In genomic region chr3:144744473-144744872, GRCh38 we compare ENCODE assay signal across 35 cellular contexts.
"Had no signal": no experiment of that assay in that cellular context is flagged by ENCODE, and none has a peak within 500 bp of the region (broad histone marks: within the 10 kb centered on the region; RNA-seq: fewer than 3 reads in every experiment).

No MANE protein-coding gene starts in this region.

- H3K4me3 ChIP-seq: SJCRH30, SK-N-MC had no signal

- H3K27me3 ChIP-seq: SJCRH30 had no signal

- H3K9me3 ChIP-seq: SJCRH30 had no signal

- ATAC-seq: activated CD8-positive, alpha-beta memory T cell treated with anti-CD3 and anti-CD28 coated beads, Interleukin-2, amount 10 ng/mL, durations not matched to agents 7 days and 5 days; activated naive CD8-positive, alpha-beta T cell treated with anti-CD3 and anti-CD28 coated beads, Interleukin-2, amount 50 U/mL, for 24 hours; Panc1 had no signal

- H3K27ac ChIP-seq: SJCRH30, SK-N-MC, WERI-Rb-1 had no signal

- H3K4me1 ChIP-seq: SJCRH30 had no signal

- FAIRE-seq: bronchial epithelial cell, TTC549 had no signal

- H3K36me3 ChIP-seq: SJCRH30, WERI-Rb-1 had no signal

- DNase-seq: activated CD4-positive, alpha-beta memory T cell treated with anti-CD3 and anti-CD28 coated beads, Interleukin-2, amount 10 ng/mL, durations not matched to agents 7 days and 5 days; activated CD4-positive, alpha-beta T cell treated with anti-CD3 and anti-CD28 coated beads for 1 hour; activated CD4-positive, alpha-beta T cell treated with anti-CD3 and anti-CD28 coated beads for 48 hours; activated CD4-positive, CD25-positive, alpha-beta regulatory T cell; activated CD8-positive, alpha-beta memory T cell treated with anti-CD3 and anti-CD28 coated beads for 24 hours; activated CD8-positive, alpha-beta memory T cell treated with anti-CD3 and anti-CD28 coated beads, Interleukin-2, amount 10 ng/mL, durations not matched to agents 7 days and 5 days; activated CD8-positive, alpha-beta memory T cell treated with anti-CD3 and anti-CD28 coated beads, Interleukin-2, amount 50 U/mL, for 48 hours; activated effector memory CD4-positive, alpha-beta T cell treated with Interleukin-2 at 50 U/mL for 16 hours; activated naive CD4-positive, alpha-beta T cell treated with anti-CD3 and anti-CD28 coated beads, Interleukin-2, amount 10 ng/mL, durations not matched to agents 7 days and 5 days; activated naive CD8-positive, alpha-beta T cell treated with anti-CD3 and anti-CD28 coated beads, Interleukin-2, amount 50 U/mL, for 24 hours; activated T-cell treated with anti-CD3 and anti-CD28 coated beads, Interleukin-2, amount 50 U/mL, for 48 hours; anterior cingulate cortex; caudate nucleus; cerebellar nuclear complex; Karpas-422; KBM-7; NCI-H1048; NCI-H1105 treated with DMSO at 0.1 percent for 48 hours; NCI-H1436 treated with DMSO at 0.1 percent for 48 hours; NCI-H187; NCI-H2029 treated with DMSO at 0.1 percent for 48 hours; NCI-H2107; NCI-H2171; NCI-H2227 treated with DMSO at 0.1 percent for 48 hours; NCI-H446; NCI-H510A treated with DMSO at 0.1 percent for 48 hours; NCI-H526 treated with DMSO at 0.1 percent for 48 hours; NCI-H774; SHP77; SJCRH30; WERI-Rb-1 had no signal
